ENCODE assay signal across 10 cellular contexts in genomic region chr14:30331030-30331429, GRCh38.
"Had no signal": no experiment of that assay in that cellular context is flagged by ENCODE, and none has a peak within 500 bp of the region (broad histone marks: within the 10 kb centered on the region; RNA-seq: fewer than 3 reads in every experiment).

No MANE protein-coding gene starts in this region.

- H3K36me3 ChIP-seq: HAP-1 had no signal

- H3K4me1 ChIP-seq: HAP-1 had no signal

- ATAC-seq: GM23338, HCT116 had no signal

- H3K9ac ChIP-seq: GM23248 had no signal

- H3K9me3 ChIP-seq: HAP-1 had no signal

- DNase-seq: GOT3, H9, HCEC 1CT, HFFc6 had no signal

- H3K4me3 Mint-ChIP-seq: GM23338, H9, HFFc6 had no signal

- H3K27ac Mint-ChIP-seq: GM23338, H9, HFFc6 had no signal

- FAIRE-seq: H1, H54 had no signal

- H3K27ac ChIP-seq: GM23248 had no signal

- H3K4me2 ChIP-seq: GM23338 had no signal

- H3K9me3 Mint-ChIP-seq: HFFc6 had no signal

- H2AFZ ChIP-seq: GM23248, GM23338 had no signal

- H3K4me3 ChIP-seq: GM23248, GM23338, HAP-1 had no signal
